ENCODE assay signal across 8 cellular contexts in genomic region chr3:194687638-194688206, GRCh38.
DNase-seq lines count a peak whose midpoint lies in the region; ATAC-seq and TF ChIP-seq lines count a peak whose summit lies in the region.

No MANE protein-coding gene starts in this region.

- WGBS in iPS DF 6.9 (ENCODE audit: insufficient coverage, insufficient read length): no CpG with 5 or more reads among the region's 57 CpGs

- H3K36me3 ChIP-seq in iPS DF 6.9 (ENCODE audit: control insufficient read depth, insufficient read depth, low read length): no peaks in the 10 kb centered on the region

- peak; percentile 42 for ATAC-seq in HG03354 (IDR thresholded peaks at IDR 0.05; ENCODE audit: poor library complexity, severe bottlenecking, unreplicated experiment)

- H3K27me3 ChIP-seq in iPS DF 6.9 (ENCODE audit: control insufficient read depth, insufficient read depth, low read length): peaks cover 12% of the 10 kb centered on the region

- in situ Hi-C loops in GM13976 (cut with MboI; ENCODE audit: low sequenced_read_pairs, unreplicated experiment): loop anchor here (10.0 to 25.0 kb wide), 3 partner anchors 417 to 850 kb away; partner anchors contain the start of gene PPP1R2

- H3K27ac ChIP-seq in iPS DF 6.9 (ENCODE audit: low read length) (no peak overlapping the region), skin epidermis (peak overlapping the region; percentile 2 to 94 (median 80))

- DNase-seq in GM13976 (ENCODE audit: low spot score) (peak; percentile 81), T-helper 1 cell (peak; percentile 58 to 90 (median 73)), anterior cingulate cortex (lab: John Stamatoyannopoulos, UW) (peak in 34 of 58 donors; percentile 3 to 55 (median 30)), iPS DF 6.9 (ENCODE audit: low read depth, low spot score) (no peak), NCI-H2081 treated with DMSO at 0.1 percent for 48 hours (lab: John Stamatoyannopoulos, UW) (no peak), SHP77 treated with DMSO at 0.1 percent for 48 hours (lab: John Stamatoyannopoulos, UW) (no peak)

- H3K4me3 ChIP-seq in iPS DF 6.9 (ENCODE audit: low read length): peak overlapping the region; percentile 71; the same call in 1 of the 2 replicates
- H3K4me3 ChIP-seq in skin epidermis: peak overlapping the region; percentile 59 to 75 (median 71)

- no peaks in the 10 kb centered on the region for H3K9me3 ChIP-seq in iPS DF 6.9 (ENCODE audit: control insufficient read depth, insufficient read depth, low read length)

- peaks cover 11% of the 10 kb centered on the region for H3K4me1 ChIP-seq in iPS DF 6.9 (ENCODE audit: control insufficient read depth, insufficient read depth, low read length)

- peak; percentile 78 for TF ChIP-seq CTCF in GM13976 (IDR thresholded peaks at IDR 0.05; ENCODE audit: borderline replicate concordance, control extremely low read depth, extremely low read depth, insufficient read depth, missing control alignments)

Comparison
In these comparisons a context has a peak if more than half of its experiments do, and no peak if none do; other contexts are left out.
1. DNase-seq: peak in GM13976 (single experiment), T-helper 1 cell (5 of 5) and anterior cingulate cortex (34 of 58); none in iPS DF 6.9 (single experiment), NCI-H2081 treated with DMSO at 0.1 percent for 48 hours (single experiment) and SHP77 treated with DMSO at 0.1 percent for 48 hours (single experiment).